Comparison of ENCODE assay signal across 16 cellular contexts in genomic region chr9:107312651-107313050, GRCh38. TPM values are rescaled to one million over a fixed set of nuclear protein-coding genes. Genes with fewer than 3 reads are reported as not detected.
DNase-seq lines count a peak whose midpoint lies in the region; ATAC-seq and TF ChIP-seq lines count a peak whose summit lies in the region.
"Had no signal": no experiment of that assay in that cellular context is flagged by ENCODE, and none has a peak within 500 bp of the region (broad histone marks: within the 10 kb centered on the region; RNA-seq: fewer than 3 reads in every experiment).

No MANE protein-coding gene starts in this region.

- H3K36me3 Mint-ChIP-seq in nephron progenitor cell (ENCODE audit: low read depth): peaks cover 85% of the 10 kb centered on the region
- peaks cover 46% of the 10 kb centered on the region for H3K36me3 Mint-ChIP-seq in effector memory CD8-positive, alpha-beta T cell (ENCODE audit: insufficient read depth)

- H3K27me3 ChIP-seq in SJCRH30: no peaks in the 10 kb centered on the region
- H3K27me3 ChIP-seq: colonic mucosa, SJSA1 had no signal

- no peaks in the 10 kb centered on the region for H3K27me3 Mint-ChIP-seq in nephron progenitor cell (ENCODE audit: low read depth, poor library complexity)
- H3K27me3 Mint-ChIP-seq in effector memory CD8-positive, alpha-beta T cell: no peaks in the 10 kb centered on the region
- H3K27me3 Mint-ChIP-seq: stimulated activated naive CD8-positive, alpha-beta T cell treated with anti-CD3 and anti-CD28 coated beads, Interleukin-15, Interleukin-2, amounts not matched to agents 100 ng/mL and 50 ng/mL, for 24 hours had no signal

- H3K4me1 ChIP-seq in SJCRH30: peaks cover 12% of the 10 kb centered on the region; the same call in 1 of the 2 replicates
- H3K4me1 ChIP-seq: colonic mucosa had no signal

- no peak overlapping the region for H3K4me3 Mint-ChIP-seq in nephron progenitor cell
- no peak overlapping the region for H3K4me3 Mint-ChIP-seq in effector memory CD8-positive, alpha-beta T cell
- H3K4me3 Mint-ChIP-seq: CD14-positive monocyte; stimulated activated naive CD8-positive, alpha-beta T cell treated with anti-CD3 and anti-CD28 coated beads, Interleukin-15, Interleukin-2, amounts not matched to agents 100 ng/mL and 50 ng/mL, for 24 hours had no signal

- peaks cover 84% of the 10 kb centered on the region for H3K36me3 ChIP-seq in SJCRH30
- H3K36me3 ChIP-seq: colonic mucosa had no signal

- no peak for TF ChIP-seq CTCF in nephron progenitor cell (IDR thresholded peaks at IDR 0.05)

- peaks cover 8% of the 10 kb centered on the region for H3K9me3 Mint-ChIP-seq in nephron progenitor cell
- no peaks in the 10 kb centered on the region for H3K9me3 Mint-ChIP-seq in effector memory CD8-positive, alpha-beta T cell
- H3K9me3 Mint-ChIP-seq: activated naive CD4-positive, alpha-beta T cell treated with anti-CD3 and anti-CD28 coated beads, Interleukin-2, amount 50 U/mL, for 72 hours; stimulated activated naive CD8-positive, alpha-beta T cell treated with anti-CD3 and anti-CD28 coated beads, Interleukin-15, Interleukin-2, amounts not matched to agents 100 ng/mL and 50 ng/mL, for 24 hours had no signal

- DNase-seq in ELF-1 (ENCODE audit: low read depth, low spot score) (peak; percentile 22), SJCRH30 (peak; percentile 14 to 44), globus pallidus (ENCODE audit: low spot score) (peak; percentile 14), nephron progenitor cell (no peak), NCI-H748 treated with DMSO at 0.1 percent for 48 hours (lab: John Stamatoyannopoulos, UW) (no peak)
- DNase-seq in effector memory CD8-positive, alpha-beta T cell: no peak
- DNase-seq: activated CD8-positive, alpha-beta memory T cell treated with anti-CD3 and anti-CD28 coated beads, Interleukin-2, amount 50 U/mL, for 4 hours; colonic mucosa; HCEC 1CT; NCI-H2081 treated with DMSO at 0.1 percent for 48 hours had no signal

- peak overlapping the region; percentile 73 for H3K27ac Mint-ChIP-seq in nephron progenitor cell
- H3K27ac Mint-ChIP-seq in effector memory CD8-positive, alpha-beta T cell: peak overlapping the region in 1 of 2 donors; percentile 17
- H3K27ac Mint-ChIP-seq: stimulated activated naive CD8-positive, alpha-beta T cell treated with anti-CD3 and anti-CD28 coated beads, Interleukin-15, Interleukin-2, amounts not matched to agents 100 ng/mL and 50 ng/mL, for 24 hours had no signal

- H3K4me1 Mint-ChIP-seq in nephron progenitor cell: peaks cover 20% of the 10 kb centered on the region
- H3K4me1 Mint-ChIP-seq in effector memory CD8-positive, alpha-beta T cell (ENCODE audit: low read depth in 2 of 2): peaks cover 53 to 72% of the 10 kb centered on the region in 2 donors

- ATAC-seq in GM18858 (IDR thresholded peaks at IDR 0.05; ENCODE audit: unreplicated experiment) (no peak), HG03439 (IDR thresholded peaks at IDR 0.05; ENCODE audit: unreplicated experiment) (no peak)
- no peak for ATAC-seq in effector memory CD8-positive, alpha-beta T cell (replicated peaks)

- H3K4me3 ChIP-seq in SJCRH30: no peak overlapping the region
- H3K4me3 ChIP-seq: colonic mucosa, SJSA1 had no signal

- no peaks in the 10 kb centered on the region for H3K9me3 ChIP-seq in SJCRH30 (replicated peaks)
- H3K9me3 ChIP-seq: colonic mucosa, SJSA1 had no signal

- H3K27ac ChIP-seq in SJCRH30: no peak overlapping the region
- H3K27ac ChIP-seq: colonic mucosa, SJSA1 had no signal

RNA-seq across cellular contexts. Expression of gene RAD23B, which starts 29.6 kb away (rescaled TPM):
- total RNA-seq in SJCRH30 (2014; rRNA removed; shearing (Covaris generic)): 143 and 146 TPM in 2 replicates

Comparison
In these comparisons a context has a peak if more than half of its experiments do, and no peak if none do; other contexts are left out.
1. DNase-seq: peak in ELF-1 (single experiment), SJCRH30 (2 of 2) and globus pallidus (single experiment); none in nephron progenitor cell (single experiment), effector memory CD8-positive, alpha-beta T cell (0 of 3) and NCI-H748 treated with DMSO at 0.1 percent for 48 hours (single experiment).